ENCODE assay signal across 1 cellular context in genomic region chr11:108609681-108610080, GRCh38.
A peak's percentile ranks its signal among the peaks of the same experiment; 100 is the strongest.
TF ChIP-seq lines count a peak whose summit lies in the region.

No MANE protein-coding gene starts in this region.

TF ChIP-seq in K562, 482 proteins besides CTCF, POLR2A, EP300 and RAD21 (continued from another document):
- no peak for TF ChIP-seq SP1 (CRISPR knock-in tag; IDR thresholded peaks at IDR 0.05)
- TF ChIP-seq ZNF24 (IDR thresholded peaks at IDR 0.05), result no peak
- no peak for TF ChIP-seq RUNX1 (IDR thresholded peaks at IDR 0.05; ENCODE audit: low read depth)
- no peak for TF ChIP-seq NR2C2 (CRISPR knock-in tag; IDR thresholded peaks at IDR 0.05)
- no peak for TF ChIP-seq NR2C2 (tag; IDR thresholded peaks at IDR 0.05)
- no peak for TF ChIP-seq HNRNPL (IDR thresholded peaks at IDR 0.05; ENCODE audit: low read depth, low read length)
- no peak for TF ChIP-seq USF1 (CRISPR knock-in tag; IDR thresholded peaks at IDR 0.05)
- TF ChIP-seq XRCC5 (IDR thresholded peaks at IDR 0.05; ENCODE audit: low read depth, low read length), result no peak
- no peak for TF ChIP-seq ZNF407 (IDR thresholded peaks at IDR 0.05; ENCODE audit: low read depth)
- peak; percentile 72 for TF ChIP-seq TEAD4 (IDR thresholded peaks at IDR 0.05; ENCODE audit: low read length)
- TF ChIP-seq TEAD4 (CRISPR knock-in tag; IDR thresholded peaks at IDR 0.05; ENCODE audit: borderline replicate concordance), result no peak
